Comparison of ENCODE assay signal across 9 cellular contexts in the genomic region with DNA sequence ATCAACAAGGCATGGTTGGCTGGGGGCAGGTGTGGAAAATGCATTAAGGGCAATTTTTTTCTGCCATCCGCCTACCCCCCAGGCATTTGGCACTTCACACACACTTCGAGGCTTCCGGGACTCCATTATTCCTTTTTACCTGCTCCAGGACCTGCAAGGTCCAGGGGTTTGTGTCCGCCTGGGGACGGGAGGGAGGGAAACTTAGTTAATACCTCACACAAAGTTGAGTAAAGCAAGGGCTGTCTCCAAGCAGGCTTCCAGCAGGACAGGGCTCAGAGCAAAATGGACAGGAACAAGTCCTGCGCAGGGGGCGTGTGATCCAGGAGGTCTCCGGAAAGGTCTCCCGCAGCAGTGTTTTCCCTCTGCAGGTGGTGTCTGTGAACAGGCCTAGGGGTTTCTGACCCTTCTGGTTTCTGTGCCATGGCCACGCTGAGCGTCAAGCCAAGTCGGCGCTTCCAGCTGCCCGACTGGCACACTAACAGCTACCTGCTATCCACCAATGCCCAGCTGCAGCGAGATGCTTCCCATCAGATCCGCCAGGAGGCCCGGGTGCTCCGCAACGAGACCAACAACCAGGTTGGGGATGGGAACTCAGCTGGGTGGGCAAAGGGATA. TPM values are rescaled to one million over a fixed set of nuclear protein-coding genes. Genes with fewer than 3 reads are reported as not detected.
DNase-seq lines count a peak whose midpoint lies in the region; ATAC-seq, FAIRE-seq and TF ChIP-seq lines count a peak whose summit lies in the region.
"Had no signal": no experiment of that assay in that cellular context is flagged by ENCODE, and none has a peak within 500 bp of the region (broad histone marks: within the 10 kb centered on the region; RNA-seq: fewer than 3 reads in every experiment).

No MANE protein-coding gene starts in this region.

- H3K36me3 ChIP-seq in DOHH2 (ENCODE audit: control insufficient read depth, low read length) (peaks cover 6% of the 10 kb centered on the region; the same call in 1 of the 2 replicates), SJCRH30 (no peaks in the 10 kb centered on the region), prostate gland (no peaks in the 10 kb centered on the region)

- H3K4me1 ChIP-seq in DOHH2 (ENCODE audit: control insufficient read depth, low read length) (peaks cover 16% of the 10 kb centered on the region), SJCRH30 (peaks cover 2% of the 10 kb centered on the region; the same call in 1 of the 2 replicates), prostate gland (replicated peaks) (peaks cover 9% of the 10 kb centered on the region)

- no peaks in the 10 kb centered on the region for H3K9me2 ChIP-seq in DOHH2 (replicated peaks; ENCODE audit: control insufficient read depth, low read length)

- 41% methylated on average over 19 of the region's 19 CpGs for WGBS in prostate gland

- intact Hi-C loops in prostate gland (cut with DNase I) = loop anchor here (5.0 kb wide), 1 partner anchor 202 kb away; a partner anchor contains a TSS

- POLR2A ChIA-PET in RWPE1 (lab: Yijun Ruan, JAX; ENCODE audit: low non-redundant PET) = no interaction called here

- CTCF ChIA-PET in RWPE1 (lab: Yijun Ruan, JAX) = no interaction called here

- DNase-seq in SJCRH30 (no peak), foreskin fibroblast (no peak), prostate gland (ENCODE audit: low spot score) (no peak), NCI-H187 treated with DMSO at 0.1 percent for 48 hours (lab: John Stamatoyannopoulos, UW) (no peak), RWPE1 (ENCODE audit: low spot score) (no peak), GM12891 (ENCODE audit: insufficient read length, low spot score) (no peak)

- H3K4me2 ChIP-seq in DOHH2 (ENCODE audit: low read length) = peak overlapping the region; percentile 47

- peaks cover 9% of the 10 kb centered on the region for H3K79me2 ChIP-seq in DOHH2 (ENCODE audit: control insufficient read depth, low read length)

- H3K27ac ChIP-seq in DOHH2 (ENCODE audit: low read depth, low read length) (no peak overlapping the region), SJCRH30 (no peak overlapping the region), prostate gland (peak overlapping the region; percentile 9 to 12), RWPE1 (no peak overlapping the region)

- H3K9me3 ChIP-seq in DOHH2 (ENCODE audit: control insufficient read depth, insufficient read depth, low read length) (no peaks in the 10 kb centered on the region), SJCRH30 (replicated peaks) (no peaks in the 10 kb centered on the region), prostate gland (no peaks in the 10 kb centered on the region)

- TF ChIP-seq POLR2A in prostate gland (IDR thresholded peaks at IDR 0.05) (no peak), GM12891 (IDR thresholded peaks at IDR 0.05; ENCODE audit: low read depth, low read length) (no peak)

- H4K20me1 ChIP-seq in DOHH2 (ENCODE audit: control insufficient read depth, insufficient read depth, low read depth, low read length) = no peaks in the 10 kb centered on the region

- peaks cover 23% of the 10 kb centered on the region for H3K27me3 ChIP-seq in DOHH2 (ENCODE audit: control insufficient read depth, low read length)
- H3K27me3 ChIP-seq in SJCRH30 = peaks cover 9% of the 10 kb centered on the region; the same call in 1 of the 2 replicates
- no peaks in the 10 kb centered on the region for H3K27me3 ChIP-seq in prostate gland (replicated peaks; ENCODE audit: insufficient read depth)

- ATAC-seq in HG03432 (IDR thresholded peaks at IDR 0.05; ENCODE audit: unreplicated experiment) = no peak

- TF ChIP-seq CTCF in DOHH2 (IDR thresholded peaks at IDR 0.05; ENCODE audit: low read depth, low read length, poor library complexity, severe bottlenecking) (no peak), foreskin fibroblast (IDR thresholded peaks at IDR 0.05; ENCODE audit: low read depth, low read length) (no peak), prostate gland (IDR thresholded peaks at IDR 0.05) (no peak), RWPE1 (conservative IDR thresholded peaks at IDR 0.05; ENCODE audit: low read depth) (no peak)

- peak overlapping the region; percentile 7 for H3K4me3 ChIP-seq in DOHH2 (ENCODE audit: low read length)
- H3K4me3 ChIP-seq in SJCRH30 = peak overlapping the region; percentile 58
- peak overlapping the region; percentile 46 to 57 for H3K4me3 ChIP-seq in foreskin fibroblast (ENCODE audit: low read depth in 1 of 2, low read length in 2 of 2)
- peak overlapping the region; percentile 36 to 47 for H3K4me3 ChIP-seq in prostate gland

- H3F3A ChIP-seq in DOHH2 (ENCODE audit: control insufficient read depth, insufficient read depth) = no peaks in the 10 kb centered on the region

- no peak for FAIRE-seq in GM12891 (lab: Jason Lieb, UNC)
- FAIRE-seq: GM18507 had no signal

TF ChIP-seq in GM12891, 5 proteins besides CTCF, POLR2A, EP300 and RAD21:
- TF ChIP-seq POU2F2 (IDR thresholded peaks at IDR 0.05; ENCODE audit: low read depth, low read length) (no peak), PAX5 (IDR thresholded peaks at IDR 0.05; ENCODE audit: insufficient read depth, low read length, severe bottlenecking) (no peak)

RNA-seq across cellular contexts. Expression of a gene that starts 0.7 kb away (rescaled TPM):
- total RNA-seq in SJCRH30 (2014; rRNA removed; shearing (Covaris generic)) = 0.15 TPM in 1 of 2 replicates, not detected in the other
- 1 to 10 TPM in 1 of 2 donors, under 1 TPM in 1; 0.77 to 6.0 TPM for total RNA-seq in prostate gland
- 0.15 TPM for polyA plus RNA-seq in GM12891 (2012; ENCODE audit: low read depth, missing spikeins)

RNA-seq across cellular contexts. Expression of a gene that starts 4.1 kb away (rescaled TPM):
- 26.7 and 30.4 TPM in 2 replicates for total RNA-seq in SJCRH30 (2014; rRNA removed; shearing (Covaris generic))
- total RNA-seq in prostate gland = 10 to 100 TPM; 50.7 to 70.0 TPM
- 35.8 TPM for polyA plus RNA-seq in GM12891 (2012; ENCODE audit: low read depth, missing spikeins)

RNA-seq across cellular contexts. Expression of a gene that starts 40.4 kb away (rescaled TPM):
- 0.45 and 0.51 TPM in 2 replicates for total RNA-seq in SJCRH30 (2014; rRNA removed; shearing (Covaris generic))
- 10 to 100 TPM in 1 of 2 donors, 1 to 10 TPM in 1; 7.9 to 10.7 TPM for total RNA-seq in prostate gland
- 0.01 TPM for polyA plus RNA-seq in GM12891 (2012; ENCODE audit: low read depth, missing spikeins)

Comparison
In these comparisons a context has a peak if more than half of its experiments do, and no peak if none do; other contexts are left out.
1. H3K27ac ChIP-seq: peak in prostate gland (2 of 2); none in DOHH2 (single experiment), SJCRH30 (single experiment) and RWPE1 (single experiment).
2. H3K4me3 ChIP-seq: peak in every context shown above with its lines; median percentile 58 in SJCRH30; 52 in foreskin fibroblast; 42 in prostate gland; 7 in DOHH2.